In the genomic region with DNA sequence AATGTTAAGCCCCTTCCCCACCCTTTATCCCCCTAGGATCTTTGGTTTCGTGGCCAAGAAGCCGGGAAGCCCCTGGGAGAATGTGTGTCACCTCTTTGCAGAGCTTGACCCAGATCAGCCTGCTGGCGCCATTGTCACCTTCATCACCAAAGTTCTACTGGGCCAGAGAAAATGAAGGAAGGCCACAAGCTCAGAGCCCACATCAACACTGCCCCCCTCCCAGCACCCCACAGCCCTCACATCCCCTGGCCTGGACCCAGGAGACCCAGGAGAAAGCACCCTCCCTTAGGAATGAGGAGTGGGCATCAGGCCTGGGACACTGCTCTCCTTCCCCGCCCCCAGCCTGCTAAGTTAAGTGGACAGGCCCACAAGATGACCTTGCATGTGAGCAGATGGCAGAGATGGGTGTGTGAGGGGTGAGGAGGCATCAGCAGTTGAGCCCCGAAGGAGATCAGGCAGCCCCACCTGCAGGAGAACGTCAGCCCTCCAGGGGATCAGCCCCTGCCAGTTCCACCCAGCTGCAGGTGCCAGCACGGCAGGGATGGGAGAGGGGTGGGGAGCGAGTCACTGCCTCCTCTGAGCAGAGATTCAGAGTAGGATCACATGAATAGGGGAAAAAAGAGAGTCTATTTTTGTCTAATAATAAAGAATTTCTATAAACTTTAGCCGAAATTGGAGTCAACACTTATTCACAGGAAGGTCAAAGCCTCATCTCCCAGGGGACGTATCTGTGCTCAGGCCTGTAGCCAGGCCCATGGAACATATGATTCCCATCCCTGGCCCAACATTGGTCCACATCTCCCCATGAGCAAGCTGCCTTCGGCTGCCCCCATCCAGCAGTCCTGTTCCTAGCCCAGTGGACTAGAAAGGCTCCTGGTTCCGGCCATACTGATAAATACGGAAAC, we compare ENCODE assay signal across 10 cellular contexts. TPM values are rescaled to one million over a fixed set of nuclear protein-coding genes. Genes with fewer than 3 reads are reported as not detected.
DNase-seq lines count a peak whose midpoint lies in the region; ATAC-seq and TF ChIP-seq lines count a peak whose summit lies in the region.
"Had no signal": no experiment of that assay in that cellular context is flagged by ENCODE, and none has a peak within 500 bp of the region (broad histone marks: within the 10 kb centered on the region; RNA-seq: fewer than 3 reads in every experiment).

No MANE protein-coding gene starts in this region.

- DNase-seq in HCT116 (ENCODE audit: low read depth, low spot score) (no peak), adrenal gland (peak in 6 of 7 donors; percentile 41 to 75 (median 64)), left ventricle myocardium superior (peak; percentile 69), NCI-H1048 (lab: John Stamatoyannopoulos, UW) (no peak)
- DNase-seq in stimulated activated naive B cell treated with anti-CD40 and anti-IgM and Interleukin-4, amounts not matched to agents 10 μg/mL and 1 μg/mL and 100 μg/mL, for 72 hours: no peak
- DNase-seq: RPMI8226 had no signal

- H3K4me1 ChIP-seq in HCT116 (ENCODE audit: control insufficient read depth in 1 of 2, insufficient read depth in 2 of 2, low read length in 2 of 2) (peaks cover 25 to 56% of the 10 kb centered on the region in 2 experiments), adrenal gland (replicated peaks in 1 of 2) (peaks cover 13 to 52% of the 10 kb centered on the region in 2 donors)

- H3K27me3 ChIP-seq in HCT116 (ENCODE audit: insufficient read depth, low read length) (no peaks in the 10 kb centered on the region), adrenal gland (no peaks in the 10 kb centered on the region)

- peaks cover 3 to 5% of the 10 kb centered on the region in 2 donors for H3K27me3 Mint-ChIP-seq in stimulated activated naive B cell treated with anti-CD40 and anti-IgM and Interleukin-4, amounts not matched to agents 10 μg/mL and 1 μg/mL and 100 μg/mL, for 72 hours

- no peak for TF ChIP-seq RAD21 in HCT116 (IDR thresholded peaks at IDR 0.05; ENCODE audit: low read depth)

- RAD21 ChIA-PET in HCT116 (lab: Charles Lee; ENCODE audit: low non-redundant PET in 1 of 2, low total read pairs in 2 of 2, uncharacterized antibody in 2 of 2, unreplicated experiment in 2 of 2): interaction anchor here in 1 of 2 experiments (0.6 to 3.2 kb wide), 2 partner anchors 26 to 35 kb away, joined by 3 to 27 read pairs; no protein-coding TSS in a partner anchor

- intact Hi-C loops in HCT116 (cut with micrococcal nuclease): loop anchor here (10.0 kb wide), 1 partner anchor 221 kb away; no protein-coding TSS in a partner anchor
- intact Hi-C loops in adrenal gland (cut with DNase I): loop anchor here in 1 of 2 donors (10.0 kb wide), 1 partner anchor 131 kb away; no protein-coding TSS in a partner anchor
- intact Hi-C loops in left ventricle myocardium superior (cut with micrococcal nuclease): loop anchor here (10.0 kb wide), 1 partner anchor 131 kb away; no protein-coding TSS in a partner anchor

- H3K4me3 ChIP-seq in HCT116 (replicated peaks in 1 of 2; ENCODE audit: low read depth in 1 of 2, low read length in 2 of 2): no peak overlapping the region
- H3K4me3 ChIP-seq in adrenal gland: no peak overlapping the region

- H3K36me3 Mint-ChIP-seq in stimulated activated naive B cell treated with anti-CD40 and anti-IgM and Interleukin-4, amounts not matched to agents 10 μg/mL and 1 μg/mL and 100 μg/mL, for 72 hours: peaks cover 34 to 46% of the 10 kb centered on the region in 2 donors

- TSS peak; percentile 33 for BruUV-seq in HCT116 (replicated peaks; lab: Mats Ljungman, UMichigan)

- H3K27ac ChIP-seq in HCT116 (ENCODE audit: low read depth, low read length) (no peak overlapping the region), adrenal gland (peak overlapping the region in 3 of 5 donors; percentile 37 to 88 (median 73))

- CTCF ChIA-PET in HCT116 (lab: Charles Lee): interaction anchor here (0.8 to 3.9 kb wide), 3 partner anchors 15 to 134 kb away, joined by 3 to 110 read pairs (median 4); a partner anchor contains a TSS

- no peak overlapping the region for H3K4me3 Mint-ChIP-seq in stimulated activated naive B cell treated with anti-CD40 and anti-IgM and Interleukin-4, amounts not matched to agents 10 μg/mL and 1 μg/mL and 100 μg/mL, for 72 hours

- TF ChIP-seq POLR2A in HCT116 (IDR thresholded peaks at IDR 0.05; ENCODE audit: borderline replicate concordance, extremely low read depth, insufficient read depth, insufficient read length): no peak
- TF ChIP-seq POLR2A in adrenal gland (IDR thresholded peaks at IDR 0.05): no peak

- TF ChIP-seq CTCF in HCT116 (IDR thresholded peaks at IDR 0.05 in 2 of 3, conservative IDR thresholded peaks at IDR 0.05 in 1 of 3; ENCODE audit: borderline replicate concordance in 1 of 3, insufficient read depth in 1 of 3, low read depth in 2 of 3, low read length in 2 of 3) (no peak), adrenal gland (IDR thresholded peaks at IDR 0.05) (peak in 1 of 6 experiments; percentile 8)

- H3K9ac ChIP-seq in HCT116 (ENCODE audit: low read length): no peak overlapping the region

- H3K27ac Mint-ChIP-seq in stimulated activated naive B cell treated with anti-CD40 and anti-IgM and Interleukin-4, amounts not matched to agents 10 μg/mL and 1 μg/mL and 100 μg/mL, for 72 hours: peak overlapping the region; percentile 37

- H4K20me1 ChIP-seq in HCT116 (ENCODE audit: insufficient read depth): peaks cover 3% of the 10 kb centered on the region; the same call in 1 of the 2 replicates

- no peaks in the 10 kb centered on the region for H3K79me2 ChIP-seq in HCT116 (ENCODE audit: insufficient read depth, low read length)

- peaks cover 5 to 16% of the 10 kb centered on the region in 2 donors for H3K4me1 Mint-ChIP-seq in stimulated activated naive B cell treated with anti-CD40 and anti-IgM and Interleukin-4, amounts not matched to agents 10 μg/mL and 1 μg/mL and 100 μg/mL, for 72 hours

- H3K9me2 ChIP-seq in HCT116 (ENCODE audit: insufficient read depth): no peaks in the 10 kb centered on the region

- no peaks in the 10 kb centered on the region for H3K9me3 Mint-ChIP-seq in stimulated activated naive B cell treated with anti-CD40 and anti-IgM and Interleukin-4, amounts not matched to agents 10 μg/mL and 1 μg/mL and 100 μg/mL, for 72 hours

- POLR2A ChIA-PET in HCT116 (lab: Charles Lee): interaction anchor here (0.8 kb wide), 1 partner anchor 10 kb away, joined by 4 read pairs; no protein-coding TSS in a partner anchor

- H2AFZ ChIP-seq in HCT116 (ENCODE audit: low read depth, low read length, poor library complexity, severe bottlenecking): no peak overlapping the region

- ATAC-seq in HCT116 (no peak), left ventricle myocardium superior (peak; percentile 51), GM21619 (IDR thresholded peaks at IDR 0.05; ENCODE audit: unreplicated experiment) (no peak), GM18867 (IDR thresholded peaks at IDR 0.05; ENCODE audit: unreplicated experiment) (no peak), HG03196 (IDR thresholded peaks at IDR 0.05; ENCODE audit: unreplicated experiment) (no peak)
- no peak for ATAC-seq in stimulated activated naive B cell treated with anti-CD40 and anti-IgM and Interleukin-4, amounts not matched to agents 10 μg/mL and 1 μg/mL and 100 μg/mL, for 72 hours (replicated peaks)

- WGBS in adrenal gland, 4 donors: 47 to 53% (median 52%) methylated on average over 12 to 13 of the region's 13 CpGs

- H3K4me2 ChIP-seq in HCT116 (ENCODE audit: low read length): no peak overlapping the region

- H3K36me3 ChIP-seq in HCT116 (ENCODE audit: control insufficient read depth in 1 of 2, insufficient read depth in 2 of 2, low read length in 2 of 2) (peaks cover 3 to 29% of the 10 kb centered on the region in 2 experiments; a peak in 3 of 4 replicates), adrenal gland (replicated peaks in 1 of 2) (peaks cover 0 to 64% of the 10 kb centered on the region in 2 donors)

- H3K9me3 ChIP-seq in HCT116 (ENCODE audit: control insufficient read depth in 1 of 2, insufficient read depth in 1 of 2, low read depth in 1 of 2, low read length in 2 of 2) (no peaks in the 10 kb centered on the region), adrenal gland (replicated peaks in 1 of 3) (no peaks in the 10 kb centered on the region)

TF ChIP-seq in HCT116, 20 proteins besides CTCF, POLR2A, EP300 and RAD21 (continues in another document):
- no peak for TF ChIP-seq TCF7L2 (IDR thresholded peaks at IDR 0.05; ENCODE audit: borderline replicate concordance, extremely low read depth, insufficient read depth, insufficient read length)

RNA-seq across cellular contexts. Expression of a gene that starts 14.1 kb away (rescaled TPM):
- total RNA-seq in HCT116 (2021; ENCODE audit: unreplicated experiment): 25.7 TPM
- polyA plus RNA-seq in HCT116 (2012): 16.3 and 17.3 TPM in 2 replicates
- total RNA-seq in adrenal gland: 100 to 1,000 TPM in 7 of 8 donors, 10 to 100 TPM in 1; 55.8 to 268 (median 175) TPM
- polyA plus RNA-seq in adrenal gland: 1,000 to 10,000 TPM in 1 of 3 donors, 100 to 1,000 TPM in 1, 10 to 100 TPM in 1; 36.8 to 1,019 (median 396) TPM
- 120 TPM for total RNA-seq in left ventricle myocardium superior

RNA-seq across cellular contexts. Expression of a gene that starts 15.2 kb away (rescaled TPM):
- total RNA-seq in HCT116 (2021; ENCODE audit: unreplicated experiment) (47.5 TPM), adrenal gland (10 to 100 TPM; 32.1 to 74.6 (median 46.7) TPM), left ventricle myocardium superior (39.8 TPM)
- 48.1 and 55.1 TPM in 2 replicates for polyA plus RNA-seq in HCT116 (2012)
- 10 to 100 TPM; 16.4 to 52.8 (median 29.0) TPM for polyA plus RNA-seq in adrenal gland

RNA-seq across cellular contexts. Expression of a gene that starts 33.5 kb away (rescaled TPM):
- total RNA-seq in HCT116 (2021; ENCODE audit: unreplicated experiment) (83.4 TPM), adrenal gland (100 to 1,000 TPM in 6 of 8 donors, 10 to 100 TPM in 2; 39.5 to 559 (median 212) TPM), left ventricle myocardium superior (45.5 TPM)
- 89.0 and 110 TPM in 2 replicates for polyA plus RNA-seq in HCT116 (2012)
- 100 to 1,000 TPM in 2 of 3 donors, 10 to 100 TPM in 1; 26.4 to 478 (median 337) TPM for polyA plus RNA-seq in adrenal gland

RNA-seq across cellular contexts. Expression of a gene that starts 39.3 kb away (rescaled TPM):
- total RNA-seq in HCT116 (2021; ENCODE audit: unreplicated experiment): 0.17 TPM
- polyA plus RNA-seq in HCT116 (2012): 0.14 and 0.22 TPM in 2 replicates
- total RNA-seq in adrenal gland: under 1 TPM in 1 of 8 donors, not detected in 7; 0.79 TPM
- polyA plus RNA-seq in adrenal gland: under 1 TPM in 2 of 3 donors, not detected in 1; 0.34 to 0.48 TPM
- total RNA-seq in left ventricle myocardium superior: 0.12 TPM
- total RNA-seq: epithelial cell of proximal tubule had no signal

RNA-seq across cellular contexts. Expression of a gene that starts 57.7 kb away (rescaled TPM):
- total RNA-seq in HCT116 (2021; ENCODE audit: unreplicated experiment): 809 TPM
- 589 and 640 TPM in 2 replicates for polyA plus RNA-seq in HCT116 (2012)
- total RNA-seq in adrenal gland: 100 to 1,000 TPM; 324 to 800 (median 570) TPM
- polyA plus RNA-seq in adrenal gland: 100 to 1,000 TPM in 2 of 3 donors, 10 to 100 TPM in 1; 77.1 to 282 (median 138) TPM
- total RNA-seq in left ventricle myocardium superior: 513 TPM

Comparison
In these comparisons a context has a peak if more than half of its experiments do, and no peak if none do; other contexts are left out.
1. DNase-seq: peak in adrenal gland (6 of 7) and left ventricle myocardium superior (single experiment); none in HCT116 (single experiment), stimulated activated naive B cell treated with anti-CD40 and anti-IgM and Interleukin-4, amounts not matched to agents 10 μg/mL and 1 μg/mL and 100 μg/mL, for 72 hours (single experiment) and NCI-H1048 (single experiment).